8 cellular contexts compared by ENCODE assay signal in the genomic region with DNA sequence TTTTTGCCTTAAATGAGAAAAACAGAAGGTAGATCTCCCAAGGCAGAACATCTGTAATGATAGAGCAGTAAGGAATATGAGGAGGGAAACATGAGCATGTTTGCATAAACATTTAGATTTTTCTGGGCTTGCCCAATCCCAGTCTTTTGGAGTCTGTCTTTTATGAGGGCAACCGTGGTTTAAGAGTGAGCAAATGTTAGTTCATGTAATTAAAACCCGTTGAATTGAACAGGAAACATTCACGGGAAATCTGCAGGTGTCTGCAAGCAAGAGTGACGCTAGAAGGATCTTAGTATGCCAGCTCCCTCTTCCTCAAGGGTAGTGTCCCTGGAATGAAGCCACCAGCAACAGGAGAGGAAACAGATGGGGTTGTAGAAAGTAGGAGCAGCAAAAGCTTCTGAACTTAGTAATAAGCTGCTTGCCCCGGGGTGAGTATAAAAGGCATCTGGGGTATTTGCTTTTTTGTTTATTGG.
DNase-seq lines count a peak whose midpoint lies in the region; ATAC-seq, FAIRE-seq and TF ChIP-seq lines count a peak whose summit lies in the region.

No MANE protein-coding gene starts in this region.

- no peaks in the 10 kb centered on the region for H4K20me1 ChIP-seq in HepG2 (ENCODE audit: insufficient read depth, low read length)

- H3K4me1 ChIP-seq in adrenal gland (replicated peaks in 1 of 2) (peaks cover 44 to 53% of the 10 kb centered on the region in 2 donors), HepG2 (ENCODE audit: insufficient read depth, low read length) (peaks cover 79% of the 10 kb centered on the region), urinary bladder (ENCODE audit: insufficient read depth) (no peaks in the 10 kb centered on the region)

- TF ChIP-seq EP300 in HepG2 (IDR thresholded peaks at IDR 0.05; ENCODE audit: low read depth in 2 of 2, low read length in 2 of 2), result no peak
- no peak for TF ChIP-seq EP300 in HepG2 (CRISPR knock-in tag; IDR thresholded peaks at IDR 0.05; ENCODE audit: borderline replicate concordance)

- TF ChIP-seq RAD21 in HepG2 (CRISPR knock-in tag; IDR thresholded peaks at IDR 0.05), result no peak

- H3K4me2 ChIP-seq in HepG2 (ENCODE audit: low read depth, low read length), result peak overlapping the region; percentile 48

- intact Hi-C loops in adrenal gland (cut with DNase I) (no loop called here), HepG2 (cut with micrococcal nuclease; ENCODE audit: unreplicated experiment) (no loop called here)

- 25 to 34% (median 30%) methylated on average over 5 of the region's 5 CpGs for WGBS in adrenal gland, 4 donors
- WGBS in HepG2 (ENCODE audit: low lambda C conversion rate), result 33% methylated on average over 5 of the region's 5 CpGs
- 8% methylated on average over 5 of the region's 5 CpGs for WGBS in urinary bladder

- H3K4me3 ChIP-seq in adrenal gland, result no peak overlapping the region
- no peak overlapping the region for H3K4me3 ChIP-seq in HepG2 (replicated peaks in 1 of 3; ENCODE audit: insufficient read depth in 1 of 3, low read depth in 2 of 3, low read length in 3 of 3)
- no peak overlapping the region for H3K4me3 ChIP-seq in urinary bladder (ENCODE audit: low read depth, low read length)

- ATAC-seq in HepG2 (no peak), HG02852 (IDR thresholded peaks at IDR 0.05; ENCODE audit: unreplicated experiment) (no peak)

- peak overlapping the region; percentile 60 for H2AFZ ChIP-seq in HepG2 (ENCODE audit: low read length)

- H3K79me2 ChIP-seq in HepG2 (ENCODE audit: insufficient read depth, low read length), result no peaks in the 10 kb centered on the region

- no peak for TF ChIP-seq CTCF in adrenal gland (IDR thresholded peaks at IDR 0.05)
- TF ChIP-seq CTCF in HepG2 (CRISPR knock-in tag; IDR thresholded peaks at IDR 0.05), result no peak

- H3K27ac ChIP-seq in adrenal gland, result peak overlapping the region; percentile 23 to 87 (median 76)
- H3K27ac ChIP-seq in HepG2 (ENCODE audit: extremely low read length, insufficient read depth, low read length), result peak overlapping the region; percentile 6
- H3K27ac ChIP-seq in urinary bladder (ENCODE audit: low read depth), result peak overlapping the region; percentile 61

- POLR2A ChIA-PET in HepG2 (lab: Yijun Ruan, JAX), result interaction anchor here (1.0 to 6.6 kb wide), 7 partner anchors 15 to 338 kb away, joined by 3 to 66 read pairs (median 9); a partner anchor contains a TSS

- BruUV-seq in HepG2 (replicated peaks; lab: Mats Ljungman, UMichigan), result no TSS peak

- DNase-seq in G401 (ENCODE audit: low spot score), result peak; percentile 78
- peak; percentile 98 for DNase-seq in NCI-H2029 (lab: John Stamatoyannopoulos, UW)
- DNase-seq in adrenal gland, result peak in 2 of 7 donors; percentile 47 to 50
- no peak for DNase-seq in HepG2 (ENCODE audit: low spot score)
- no peak for DNase-seq in COLO829 (ENCODE audit: low spot score)
- no peak for DNase-seq in activated effector memory CD4-positive, alpha-beta T cell treated with anti-CD3 and anti-CD28 coated beads, Interleukin-2, amount 50 U/mL, for 16 hours

- no peak overlapping the region for H3K9ac ChIP-seq in HepG2 (ENCODE audit: insufficient read depth, low read depth, low read length)

- CTCF ChIA-PET in HepG2 (lab: Yijun Ruan, JAX; ENCODE audit: low intra/inter-chr PET ratio, low total read pairs), result no interaction called here

- H3K36me3 ChIP-seq in adrenal gland (replicated peaks in 1 of 2) (no peaks in the 10 kb centered on the region), HepG2 (replicated peaks in 1 of 2; ENCODE audit: control insufficient read depth in 1 of 2, insufficient read depth in 2 of 2, low read length in 2 of 2) (no peaks in the 10 kb centered on the region), urinary bladder (ENCODE audit: insufficient read depth) (no peaks in the 10 kb centered on the region)

- H3K27me3 ChIP-seq in adrenal gland, result no peaks in the 10 kb centered on the region
- no peaks in the 10 kb centered on the region for H3K27me3 ChIP-seq in HepG2 (ENCODE audit: control insufficient read depth in 1 of 2, insufficient read depth in 2 of 2, low read length in 2 of 2)

- TF ChIP-seq POLR2A in adrenal gland (IDR thresholded peaks at IDR 0.05), result no peak
- no peak for TF ChIP-seq POLR2A in HepG2 (IDR thresholded peaks at IDR 0.05; ENCODE audit: insufficient read depth in 1 of 2, low read depth in 2 of 2, low read length in 2 of 2)

- FAIRE-seq in HepG2 (lab: Jason Lieb, UNC), result no peak

- in situ Hi-C loops in G401 (cut with HindIII; ENCODE audit: low sequenced_read_pairs) (no loop called here), HepG2 (cut with HindIII; ENCODE audit: extremely low pct_ligation_motif_present, low pct_unique_long_range_greater_than_20kb) (no loop called here)

- H3K9me3 ChIP-seq in adrenal gland (replicated peaks in 1 of 3) (no peaks in the 10 kb centered on the region), HepG2 (ENCODE audit: low read length) (no peaks in the 10 kb centered on the region)

TF ChIP-seq in HepG2, 621 proteins besides CTCF, POLR2A, EP300 and RAD21:
- TF ChIP-seq ZNF263 (CRISPR knock-in tag; IDR thresholded peaks at IDR 0.05) (no peak), BRD4 (CRISPR knock-in tag; IDR thresholded peaks at IDR 0.05) (no peak)

Comparison
In these comparisons a context has a peak if more than half of its experiments do, and no peak if none do; other contexts are left out.
1. DNase-seq: peak in G401 (single experiment) and NCI-H2029 (single experiment); none in HepG2 (single experiment), COLO829 (single experiment) and activated effector memory CD4-positive, alpha-beta T cell treated with anti-CD3 and anti-CD28 coated beads, Interleukin-2, amount 50 U/mL, for 16 hours (single experiment).
2. H3K27ac ChIP-seq: peak in every context shown above with its lines; median percentile 76 in adrenal gland; 61 in urinary bladder; 6 in HepG2.